Comparison of ENCODE assay signal across 2 cellular contexts in genomic region chr2:178379162-178379664, GRCh38.
TF ChIP-seq lines count a peak whose summit lies in the region.

No MANE protein-coding gene starts in this region.

TF ChIP-seq in HepG2, 621 proteins besides CTCF, POLR2A, EP300 and RAD21:
- TF ChIP-seq ZNF816 (CRISPR knock-in tag; IDR thresholded peaks at IDR 0.05; ENCODE audit: borderline replicate concordance) (no peak), POLR2AphosphoS5 (IDR thresholded peaks at IDR 0.05; ENCODE audit: low read depth, low read length) (no peak), SP2 (CRISPR knock-in tag; IDR thresholded peaks at IDR 0.05) (no peak), HNRNPK (IDR thresholded peaks at IDR 0.05; ENCODE audit: low read depth, low read length, poor library complexity, severe bottlenecking) (peak; percentile 30), RERE (CRISPR knock-in tag; IDR thresholded peaks at IDR 0.05; ENCODE audit: low read depth) (no peak), ARID3A (IDR thresholded peaks at IDR 0.05; ENCODE audit: low read depth, low read length) (no peak), HOXA3 (CRISPR knock-in tag; IDR thresholded peaks at IDR 0.05) (no peak), ZNF788 (CRISPR knock-in tag; IDR thresholded peaks at IDR 0.05; ENCODE audit: borderline replicate concordance) (no peak)

TF ChIP-seq in K562, 482 proteins besides CTCF, POLR2A, EP300 and RAD21:
- TF ChIP-seq ZNF512 (tag; IDR thresholded peaks at IDR 0.05) = peak; percentile 94
- TF ChIP-seq MITF (IDR thresholded peaks at IDR 0.05) = no peak
- no peak for TF ChIP-seq CHCHD3 (CRISPR knock-in tag; IDR thresholded peaks at IDR 0.05)
- no peak for TF ChIP-seq KDM4B (IDR thresholded peaks at IDR 0.05; ENCODE audit: borderline replicate concordance in 2 of 2, low read depth in 1 of 2)
- no peak for TF ChIP-seq ZNF143 (CRISPR knock-in tag; IDR thresholded peaks at IDR 0.05)
